In the genomic region with DNA sequence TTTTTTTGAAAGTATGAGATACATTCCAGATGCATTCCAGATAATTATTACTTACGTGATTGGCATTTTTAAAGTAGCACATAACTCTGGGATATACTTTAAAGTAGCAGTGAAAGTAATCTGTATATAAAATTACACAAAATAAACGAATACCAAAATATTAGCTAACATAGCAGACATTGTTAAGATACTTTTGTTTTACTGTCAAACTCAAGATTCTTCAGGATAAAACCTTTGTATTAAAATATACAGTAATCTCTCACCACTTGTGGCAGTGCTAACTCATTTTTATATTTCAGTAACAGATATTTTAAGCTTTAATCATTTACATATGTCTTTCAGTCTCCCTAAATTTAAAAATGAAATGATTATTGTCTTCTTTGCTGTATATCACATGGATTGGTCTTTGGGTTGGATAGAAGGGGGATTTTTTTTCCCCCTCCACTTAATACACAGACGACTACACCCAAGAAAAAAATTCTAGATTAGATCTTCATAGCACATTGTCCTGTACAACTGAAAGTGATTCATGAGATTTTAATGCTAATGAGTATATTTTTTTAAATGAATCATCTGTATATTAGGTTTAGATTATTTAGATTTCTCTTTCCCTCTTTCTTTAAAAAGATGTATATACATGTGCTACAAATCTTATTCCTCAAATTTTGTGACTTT, we compare ENCODE assay signal across 1 cellular context.
A peak's percentile ranks its signal among the peaks of the same experiment; 100 is the strongest.
TF ChIP-seq lines count a peak whose summit lies in the region.

No MANE protein-coding gene starts in this region.

TF ChIP-seq in K562, 482 proteins besides CTCF, POLR2A, EP300 and RAD21:
- TF ChIP-seq, protein P1, sequence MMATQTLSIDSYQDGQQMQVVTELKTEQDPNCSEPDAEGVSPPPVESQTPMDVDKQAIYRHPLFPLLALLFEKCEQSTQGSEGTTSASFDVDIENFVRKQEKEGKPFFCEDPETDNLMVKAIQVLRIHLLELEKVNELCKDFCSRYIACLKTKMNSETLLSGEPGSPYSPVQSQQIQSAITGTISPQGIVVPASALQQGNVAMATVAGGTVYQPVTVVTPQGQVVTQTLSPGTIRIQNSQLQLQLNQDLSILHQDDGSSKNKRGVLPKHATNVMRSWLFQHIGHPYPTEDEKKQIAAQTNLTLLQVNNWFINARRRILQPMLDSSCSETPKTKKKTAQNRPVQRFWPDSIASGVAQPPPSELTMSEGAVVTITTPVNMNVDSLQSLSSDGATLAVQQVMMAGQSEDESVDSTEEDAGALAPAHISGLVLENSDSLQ (IDR thresholded peaks at IDR 0.05), result peak; percentile 77
- TF ChIP-seq, protein P2, sequence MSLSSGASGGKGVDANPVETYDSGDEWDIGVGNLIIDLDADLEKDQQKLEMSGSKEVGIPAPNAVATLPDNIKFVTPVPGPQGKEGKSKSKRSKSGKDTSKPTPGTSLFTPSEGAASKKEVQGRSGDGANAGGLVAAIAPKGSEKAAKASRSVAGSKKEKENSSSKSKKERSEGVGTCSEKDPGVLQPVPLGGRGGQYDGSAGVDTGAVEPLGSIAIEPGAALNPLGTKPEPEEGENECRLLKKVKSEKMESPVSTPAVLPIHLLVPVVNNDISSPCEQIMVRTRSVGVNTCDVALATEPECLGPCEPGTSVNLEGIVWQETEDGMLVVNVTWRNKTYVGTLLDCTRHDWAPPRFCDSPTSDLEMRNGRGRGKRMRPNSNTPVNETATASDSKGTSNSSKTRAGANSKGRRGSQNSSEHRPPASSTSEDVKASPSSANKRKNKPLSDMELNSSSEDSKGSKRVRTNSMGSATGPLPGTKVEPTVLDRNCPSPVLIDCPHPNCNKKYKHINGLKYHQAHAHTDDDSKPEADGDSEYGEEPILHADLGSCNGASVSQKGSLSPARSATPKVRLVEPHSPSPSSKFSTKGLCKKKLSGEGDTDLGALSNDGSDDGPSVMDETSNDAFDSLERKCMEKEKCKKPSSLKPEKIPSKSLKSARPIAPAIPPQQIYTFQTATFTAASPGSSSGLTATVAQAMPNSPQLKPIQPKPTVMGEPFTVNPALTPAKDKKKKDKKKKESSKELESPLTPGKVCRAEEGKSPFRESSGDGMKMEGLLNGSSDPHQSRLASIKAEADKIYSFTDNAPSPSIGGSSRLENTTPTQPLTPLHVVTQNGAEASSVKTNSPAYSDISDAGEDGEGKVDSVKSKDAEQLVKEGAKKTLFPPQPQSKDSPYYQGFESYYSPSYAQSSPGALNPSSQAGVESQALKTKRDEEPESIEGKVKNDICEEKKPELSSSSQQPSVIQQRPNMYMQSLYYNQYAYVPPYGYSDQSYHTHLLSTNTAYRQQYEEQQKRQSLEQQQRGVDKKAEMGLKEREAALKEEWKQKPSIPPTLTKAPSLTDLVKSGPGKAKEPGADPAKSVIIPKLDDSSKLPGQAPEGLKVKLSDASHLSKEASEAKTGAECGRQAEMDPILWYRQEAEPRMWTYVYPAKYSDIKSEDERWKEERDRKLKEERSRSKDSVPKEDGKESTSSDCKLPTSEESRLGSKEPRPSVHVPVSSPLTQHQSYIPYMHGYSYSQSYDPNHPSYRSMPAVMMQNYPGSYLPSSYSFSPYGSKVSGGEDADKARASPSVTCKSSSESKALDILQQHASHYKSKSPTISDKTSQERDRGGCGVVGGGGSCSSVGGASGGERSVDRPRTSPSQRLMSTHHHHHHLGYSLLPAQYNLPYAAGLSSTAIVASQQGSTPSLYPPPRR (CRISPR knock-in tag; IDR thresholded peaks at IDR 0.05; ENCODE audit: borderline replicate concordance), result no peak
- TF ChIP-seq SRF (CRISPR knock-in tag; IDR thresholded peaks at IDR 0.05) (no peak), MEIS2 (IDR thresholded peaks at IDR 0.05; ENCODE audit: partially characterized antibody) (peak; percentile 70)
- TF ChIP-seq, protein P3, sequence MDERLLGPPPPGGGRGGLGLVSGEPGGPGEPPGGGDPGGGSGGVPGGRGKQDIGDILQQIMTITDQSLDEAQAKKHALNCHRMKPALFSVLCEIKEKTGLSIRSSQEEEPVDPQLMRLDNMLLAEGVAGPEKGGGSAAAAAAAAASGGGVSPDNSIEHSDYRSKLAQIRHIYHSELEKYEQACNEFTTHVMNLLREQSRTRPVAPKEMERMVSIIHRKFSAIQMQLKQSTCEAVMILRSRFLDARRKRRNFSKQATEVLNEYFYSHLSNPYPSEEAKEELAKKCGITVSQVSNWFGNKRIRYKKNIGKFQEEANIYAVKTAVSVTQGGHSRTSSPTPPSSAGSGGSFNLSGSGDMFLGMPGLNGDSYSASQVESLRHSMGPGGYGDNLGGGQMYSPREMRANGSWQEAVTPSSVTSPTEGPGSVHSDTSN (CRISPR knock-in tag; IDR thresholded peaks at IDR 0.05; ENCODE audit: low read depth), result no peak
- TF ChIP-seq, protein P3 (tag; conservative IDR thresholded peaks at IDR 0.05; ENCODE audit: low read depth), result peak; percentile 60
